Comparison of ENCODE assay signal across 26 cellular contexts in genomic region chr14:81668626-81669274, GRCh38.
"Had no signal": no experiment of that assay in that cellular context is flagged by ENCODE, and none has a peak within 500 bp of the region (broad histone marks: within the 10 kb centered on the region; RNA-seq: fewer than 3 reads in every experiment).

No MANE protein-coding gene starts in this region.

- DNase-seq: Karpas-422, Kasumi-1, KG1, MG63, MM.1S, NCI-H1048, NCI-H1092, NCI-H1092 treated with DMSO at 0.1 percent for 48 hours, NCI-H1417 treated with DMSO at 0.1 percent for 48 hours, NCI-H1436, NCI-H1436 treated with DMSO at 0.1 percent for 48 hours, NCI-H1694, NCI-H1694 treated with DMSO at 0.1 percent for 48 hours, NCI-H187, NCI-H187 treated with DMSO at 0.1 percent for 48 hours, NCI-H1930, NCI-H2029, NCI-H2029 treated with DMSO at 0.1 percent for 48 hours, NCI-H2081 treated with DMSO at 0.1 percent for 48 hours, NCI-H2107, NCI-H2227 treated with DMSO at 0.1 percent for 48 hours, NCI-H226, NCI-H446, NCI-H446 treated with DMSO at 0.1 percent for 48 hours, NCI-H510A had no signal

- H3K4me3 ChIP-seq: MG63 had no signal

- H3K36me3 ChIP-seq: MG63 had no signal

- H3K27me3 ChIP-seq: MG63 had no signal

- H3K27ac ChIP-seq: KMS-11 had no signal

- H3K9me3 ChIP-seq: MG63 had no signal

- H3K4me2 ChIP-seq: KMS-11 had no signal

- H3K9ac ChIP-seq: KMS-11 had no signal
